8 cellular contexts compared by ENCODE assay signal in genomic region chr19:48992571-48993174, GRCh38. TPM values are rescaled to one million over a fixed set of nuclear protein-coding genes. Genes with fewer than 3 reads are reported as not detected.
DNase-seq lines count a peak whose midpoint lies in the region; ATAC-seq and TF ChIP-seq lines count a peak whose summit lies in the region.

No MANE protein-coding gene starts in this region.

- no peaks in the 10 kb centered on the region for H3K9me2 ChIP-seq in GM23338 (ENCODE audit: insufficient read depth)

- H3K79me2 ChIP-seq in GM23338 (replicated peaks; ENCODE audit: insufficient read depth) (peaks cover 54% of the 10 kb centered on the region), parathyroid adenoma (peaks cover 16% of the 10 kb centered on the region)

- DNase-seq in GM23338 (ENCODE audit: low spot score) (peak; percentile 51), WERI-Rb-1 (no peak), fibroblast of the aortic adventitia (ENCODE audit: low read depth) (no peak), hippocampal formation (lab: John Stamatoyannopoulos, UW) (no peak)
- DNase-seq in effector CD8-positive, alpha-beta T cell (lab: John Stamatoyannopoulos, UW) = no peak

- H3K27ac Mint-ChIP-seq in GM23338 = peak overlapping the region; percentile 97

- peaks cover 25% of the 10 kb centered on the region for H3K4me1 Mint-ChIP-seq in GM23338

- H3K9me3 ChIP-seq in BLaER1 (no peaks in the 10 kb centered on the region), WERI-Rb-1 (ENCODE audit: severe bottlenecking) (no peaks in the 10 kb centered on the region), parathyroid adenoma (ENCODE audit: control insufficient read depth, low read length) (no peaks in the 10 kb centered on the region)

- TF ChIP-seq CTCF in GM23338 (conservative IDR thresholded peaks at IDR 0.05; ENCODE audit: low read depth in 2 of 2) (no peak), WERI-Rb-1 (IDR thresholded peaks at IDR 0.05; ENCODE audit: low read depth, low read length) (no peak), fibroblast of the aortic adventitia (IDR thresholded peaks at IDR 0.05; ENCODE audit: insufficient read depth, low read length) (no peak), parathyroid adenoma (IDR thresholded peaks at IDR 0.05) (no peak)

- H3K27me3 Mint-ChIP-seq in GM23338 (ENCODE audit: insufficient read depth, low read depth, poor library complexity) = peaks cover 15% of the 10 kb centered on the region

- peak overlapping the region; percentile 96 for H3K4me3 Mint-ChIP-seq in GM23338

- H3K4me3 ChIP-seq in BLaER1 (peak overlapping the region; percentile 94), GM23338 (peak overlapping the region; percentile 100), WERI-Rb-1 (ENCODE audit: low read depth, low read length) (peak overlapping the region; percentile 77), fibroblast of the aortic adventitia (ENCODE audit: low read depth, low read length) (peak overlapping the region; percentile 93), parathyroid adenoma (ENCODE audit: low read depth, low read length) (peak overlapping the region; percentile 88)

- H3K9ac ChIP-seq in BLaER1 = peak overlapping the region; percentile 93
- peak overlapping the region; percentile 61 for H3K9ac ChIP-seq in parathyroid adenoma

- peak; percentile 9 for ATAC-seq in GM23338
- no peak for ATAC-seq in HG02610 (IDR thresholded peaks at IDR 0.05; ENCODE audit: unreplicated experiment)

- peaks cover 31% of the 10 kb centered on the region for H3K36me3 ChIP-seq in BLaER1
- peaks cover 6% of the 10 kb centered on the region for H3K36me3 ChIP-seq in GM23338 (ENCODE audit: insufficient read depth)
- peaks cover 20% of the 10 kb centered on the region for H3K36me3 ChIP-seq in WERI-Rb-1
- no peaks in the 10 kb centered on the region for H3K36me3 ChIP-seq in parathyroid adenoma (ENCODE audit: control insufficient read depth, insufficient read depth, low read length)

- peaks cover 34% of the 10 kb centered on the region for H4K20me1 ChIP-seq in BLaER1
- peaks cover 6% of the 10 kb centered on the region for H4K20me1 ChIP-seq in GM23338 (replicated peaks; ENCODE audit: insufficient read depth)

- 0 out of 2 replicates have a peak, but pooled peaks cover 3% of the 10 kb centered on the region for H3F3A ChIP-seq in GM23338 (replicated peaks; ENCODE audit: low read depth)

- no peaks in the 10 kb centered on the region for H3K9me3 Mint-ChIP-seq in GM23338

- peak overlapping the region; percentile 92 for H2AFZ ChIP-seq in GM23338
- peak overlapping the region; percentile 84 for H2AFZ ChIP-seq in parathyroid adenoma

- H3K27ac ChIP-seq in BLaER1 (peak overlapping the region; percentile 86), GM23338 (ENCODE audit: low read depth) (peak overlapping the region; percentile 81), WERI-Rb-1 (peak overlapping the region; percentile 83), parathyroid adenoma (peak overlapping the region; percentile 88)

- H3K4me2 ChIP-seq in BLaER1 (peak overlapping the region; percentile 99), GM23338 (peak overlapping the region; percentile 98), parathyroid adenoma (ENCODE audit: low read length) (peak overlapping the region; percentile 96)

- H3K36me3 Mint-ChIP-seq in GM23338 (ENCODE audit: low read depth) = peaks cover 30% of the 10 kb centered on the region

- H3K27me3 ChIP-seq in BLaER1 (no peaks in the 10 kb centered on the region), GM23338 (ENCODE audit: insufficient read depth) (no peaks in the 10 kb centered on the region), WERI-Rb-1 (ENCODE audit: insufficient read depth, low read depth, severe bottlenecking) (no peaks in the 10 kb centered on the region), parathyroid adenoma (ENCODE audit: control insufficient read depth, insufficient read depth, low read length) (no peaks in the 10 kb centered on the region)

- peaks cover 66% of the 10 kb centered on the region for H3K4me1 ChIP-seq in BLaER1
- H3K4me1 ChIP-seq in GM23338 (ENCODE audit: insufficient read depth) = peaks cover 13% of the 10 kb centered on the region; the same call in 1 of the 2 replicates
- no peaks in the 10 kb centered on the region for H3K4me1 ChIP-seq in parathyroid adenoma

TF ChIP-seq in GM23338, 12 proteins besides CTCF, POLR2A, EP300 and RAD21 (continues in another document):
- TF ChIP-seq EZH2 (IDR thresholded peaks at IDR 0.05; ENCODE audit: low read depth, unreplicated experiment) (no peak), NANOG (IDR thresholded peaks at IDR 0.05; ENCODE audit: borderline replicate concordance) (no peak), POLR2AphosphoS5 (IDR thresholded peaks at IDR 0.05; ENCODE audit: low read depth) (no peak), EZH2phosphoT487 (IDR thresholded peaks at IDR 0.05; ENCODE audit: unreplicated experiment) (no peak), ZNF114 (CRISPR knock-in tag; IDR thresholded peaks at IDR 0.05) (no peak), CREB1 (CRISPR knock-in tag; IDR thresholded peaks at IDR 0.05; ENCODE audit: low read depth) (no peak), STAT1 (IDR thresholded peaks at IDR 0.05; ENCODE audit: unreplicated experiment) (no peak), ETS1 (IDR thresholded peaks at IDR 0.05) (no peak), REST (IDR thresholded peaks at IDR 0.05; ENCODE audit: unreplicated experiment) (no peak)

RNA-seq across cellular contexts. Expression of gene GYS1, which starts 0.4 kb away (rescaled TPM):
- 23.1 and 28.9 TPM in 2 replicates for total RNA-seq in GM23338 (2014; rRNA removed; shearing (Covaris generic))
- polyA plus RNA-seq in GM23338 (2016; fragmentation: Nextera tagmentation; extraction: Ambion mirVana) = 15.9 and 19.9 TPM in 2 replicates
- 5.5 and 38.6 TPM in 2 replicates for total RNA-seq in fibroblast of the aortic adventitia (ENCODE audit: low replicate concordance)

RNA-seq across cellular contexts. Expression of gene RUVBL2, which starts 1.0 kb away (rescaled TPM):
- 222 and 252 TPM in 2 replicates for total RNA-seq in GM23338 (2014; rRNA removed; shearing (Covaris generic))
- polyA plus RNA-seq in GM23338 (2016; fragmentation: Nextera tagmentation; extraction: Ambion mirVana) = 194 and 196 TPM in 2 replicates
- 16.3 and 119 TPM in 2 replicates for total RNA-seq in fibroblast of the aortic adventitia (ENCODE audit: low replicate concordance)

RNA-seq across cellular contexts. Expression of gene LHB, which starts 24.2 kb away (rescaled TPM):
- 1.9 TPM in 1 of 2 replicates, not detected in the other for total RNA-seq in GM23338 (2014; rRNA removed; shearing (Covaris generic))
- polyA plus RNA-seq in GM23338 (2016; fragmentation: Nextera tagmentation; extraction: Ambion mirVana) = 0.76 TPM in 1 of 2 replicates, not detected in the other
- total RNA-seq in fibroblast of the aortic adventitia (ENCODE audit: low replicate concordance) = not detected in 2 replicates

RNA-seq across cellular contexts. Expression of gene FTL, which starts 27.6 kb away (rescaled TPM):
- total RNA-seq in GM23338 (2014; rRNA removed; shearing (Covaris generic)) = 1,625 and 2,064 TPM in 2 replicates
- 5,278 and 5,436 TPM in 2 replicates for polyA plus RNA-seq in GM23338 (2016; fragmentation: Nextera tagmentation; extraction: Ambion mirVana)
- 5,494 and 8,302 TPM in 2 replicates for total RNA-seq in fibroblast of the aortic adventitia (ENCODE audit: low replicate concordance)

RNA-seq across cellular contexts. Expression of gene CGB3, which starts 31.5 kb away (rescaled TPM):
- not detected in 2 replicates for total RNA-seq in GM23338 (2014; rRNA removed; shearing (Covaris generic))
- polyA plus RNA-seq in GM23338 (2016; fragmentation: Nextera tagmentation; extraction: Ambion mirVana) = not detected in 2 replicates
- not detected in 2 replicates for total RNA-seq in fibroblast of the aortic adventitia (ENCODE audit: low replicate concordance)
